8 cellular contexts compared by ENCODE assay signal in the genomic region with DNA sequence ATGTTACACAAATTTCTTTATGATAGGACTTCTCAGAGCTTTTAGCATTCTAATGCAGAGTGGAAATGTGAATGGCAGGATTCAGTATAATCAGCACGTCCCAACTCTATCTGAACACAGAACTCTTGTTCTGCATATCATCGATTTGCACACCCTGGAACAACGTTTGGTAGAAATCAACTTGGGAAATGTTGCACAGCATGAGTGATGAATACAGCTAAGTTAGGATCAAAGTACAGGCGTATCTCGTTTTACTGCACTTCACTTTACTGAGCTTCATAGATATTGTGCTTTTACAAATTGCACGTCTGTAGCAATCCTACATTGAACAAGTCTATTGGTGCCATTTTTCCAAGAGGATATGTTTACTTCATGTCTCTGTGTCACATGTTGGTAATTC.
"Had no signal": no experiment of that assay in that cellular context is flagged by ENCODE, and none has a peak within 500 bp of the region (broad histone marks: within the 10 kb centered on the region; RNA-seq: fewer than 3 reads in every experiment).

No MANE protein-coding gene starts in this region.

- DNase-seq: GM23248, GOT3, H7, IMR-90, KG1 had no signal

- ATAC-seq: K562 had no signal

- H3K9ac ChIP-seq: GM23248 had no signal

- H3K4me3 ChIP-seq: GM23248, HAP-1, K562 had no signal

- H3K9me3 ChIP-seq: HAP-1 had no signal

- FAIRE-seq: K562 had no signal

- H3K27ac ChIP-seq: GM23248, HL-60 had no signal

- H2AFZ ChIP-seq: GM23248 had no signal
